In the genomic region with DNA sequence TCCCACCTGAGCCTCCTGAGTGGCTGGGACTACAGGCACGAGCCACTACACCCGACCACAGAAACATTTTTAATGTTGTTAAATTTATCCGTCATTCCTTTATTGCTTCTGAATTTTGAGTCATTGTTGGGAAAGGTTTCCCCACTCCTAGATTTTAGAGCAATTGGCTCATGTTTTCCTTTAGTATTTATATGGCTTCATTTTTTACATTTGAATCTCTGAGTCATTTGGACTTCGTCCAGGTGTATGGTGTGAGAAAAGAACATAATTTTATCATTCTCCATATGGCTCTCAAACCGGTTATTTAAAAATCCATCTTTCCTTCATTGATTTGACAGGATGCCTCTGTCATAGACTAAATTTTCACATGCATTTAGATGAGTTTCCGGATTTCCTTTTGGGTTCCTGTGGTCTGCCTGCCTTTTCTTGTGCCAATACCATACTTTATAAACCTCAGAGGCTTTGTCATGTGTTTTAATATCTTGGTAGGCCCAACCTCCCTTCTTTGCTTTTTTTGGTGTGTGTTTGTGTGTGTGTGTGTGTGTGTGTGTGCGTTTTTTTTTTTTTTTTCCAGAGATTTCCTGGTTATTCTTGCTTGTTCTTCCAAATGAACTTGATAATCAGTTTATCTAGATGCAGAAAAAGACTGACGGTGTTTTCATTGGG, we compare ENCODE assay signal across 15 cellular contexts. TPM values are rescaled to one million over a fixed set of nuclear protein-coding genes. Genes with fewer than 3 reads are reported as not detected.
DNase-seq lines count a peak whose midpoint lies in the region; FAIRE-seq and TF ChIP-seq lines count a peak whose summit lies in the region.
"Had no signal": no experiment of that assay in that cellular context is flagged by ENCODE, and none has a peak within 500 bp of the region (broad histone marks: within the 10 kb centered on the region; RNA-seq: fewer than 3 reads in every experiment).

No MANE protein-coding gene starts in this region.

- POLR2A ChIA-PET in endothelial cell of umbilical vein (lab: Charles Lee): no interaction called here

- H3K4me3 ChIP-seq in endothelial cell of umbilical vein (replicated peaks in 1 of 3; ENCODE audit: insufficient read depth in 1 of 3, low read depth in 1 of 3, low read length in 3 of 3) (no peak overlapping the region), right atrium auricular region (no peak overlapping the region)
- H3K4me3 ChIP-seq: ascending aorta had no signal

- DNase-seq in H4 (ENCODE audit: low spot score) (peak; percentile 47), NCI-H69 (lab: John Stamatoyannopoulos, UW) (peak; percentile 20), endothelial cell of umbilical vein (ENCODE audit: low read depth, low spot score) (peak; percentile 22), stromal cell of bone marrow (ENCODE audit: low read depth) (peak; percentile 72), KG1 (lab: John Stamatoyannopoulos, UW) (no peak), right atrium auricular region (ENCODE audit: low spot score) (no peak), ecto neural progenitor cell (ENCODE audit: low spot score) (no peak)
- DNase-seq: activated T-cell treated with anti-CD3 and anti-CD28 coated beads, Interleukin-2, amount 50 U/mL, for 1 hour; erythroblast; H7; NCI-H1436; NCI-H774 had no signal

- dilution Hi-C loops in endothelial cell of umbilical vein (cut with MboI; ENCODE audit: extremely low pct_ligation_motif_present, low sequenced_read_pairs): no loop called here

- no peak overlapping the region for H3K9ac ChIP-seq in endothelial cell of umbilical vein (replicated peaks; ENCODE audit: extremely low read depth, insufficient read depth, low read length)

- no TSS peak for BruUV-seq in endothelial cell of umbilical vein (replicated peaks; lab: Mats Ljungman, UMichigan)

- no peak for TF ChIP-seq POLR2A in endothelial cell of umbilical vein (IDR thresholded peaks at IDR 0.05; ENCODE audit: low read depth, low read length)

- FAIRE-seq in endothelial cell of umbilical vein (lab: Jason Lieb, UNC): no peak

- CTCF ChIA-PET in endothelial cell of umbilical vein (lab: Charles Lee): no interaction called here

- peaks cover 0 to 5% of the 10 kb centered on the region in 2 experiments for H3K27me3 ChIP-seq in endothelial cell of umbilical vein (ENCODE audit: control insufficient read depth in 2 of 2, insufficient read depth in 2 of 2, low read length in 2 of 2)
- no peaks in the 10 kb centered on the region for H3K27me3 ChIP-seq in right atrium auricular region
- H3K27me3 ChIP-seq: ascending aorta had no signal

- H2AFZ ChIP-seq in endothelial cell of umbilical vein (ENCODE audit: low read depth, low read length): no peak overlapping the region

- H3K27ac ChIP-seq in endothelial cell of umbilical vein (ENCODE audit: insufficient read depth, low read depth, low read length): no peak overlapping the region
- no peak overlapping the region for H3K27ac ChIP-seq in right atrium auricular region

- no peak overlapping the region for H3K4me2 ChIP-seq in endothelial cell of umbilical vein (ENCODE audit: insufficient read depth, low read length)

- no peaks in the 10 kb centered on the region for H4K20me1 ChIP-seq in endothelial cell of umbilical vein (replicated peaks; ENCODE audit: control insufficient read depth, extremely low read depth, insufficient read depth, low read length)

- H3K9me1 ChIP-seq in endothelial cell of umbilical vein (replicated peaks; ENCODE audit: control insufficient read depth, extremely low read depth, insufficient read depth, low read length): no peaks in the 10 kb centered on the region

- intact Hi-C loops in endothelial cell of umbilical vein (cut with micrococcal nuclease): no loop called here

- no peaks in the 10 kb centered on the region for H3K36me3 ChIP-seq in endothelial cell of umbilical vein (ENCODE audit: control insufficient read depth in 2 of 2, extremely low read depth in 1 of 2, insufficient read depth in 2 of 2, low read length in 2 of 2)
- H3K36me3 ChIP-seq in right atrium auricular region: no peaks in the 10 kb centered on the region
- H3K36me3 ChIP-seq: ascending aorta had no signal

- no peaks in the 10 kb centered on the region for H3K79me2 ChIP-seq in endothelial cell of umbilical vein (ENCODE audit: control insufficient read depth, insufficient read depth, low read length)

- TF ChIP-seq CTCF in endothelial cell of umbilical vein (IDR thresholded peaks at IDR 0.05; ENCODE audit: extremely low read depth in 1 of 2, insufficient read depth in 1 of 2, low read depth in 1 of 2, low read length in 2 of 2) (no peak), right atrium auricular region (IDR thresholded peaks at IDR 0.05) (no peak)

- H3K4me1 ChIP-seq in endothelial cell of umbilical vein (ENCODE audit: control insufficient read depth, extremely low read depth, insufficient read depth, low read length) (no peaks in the 10 kb centered on the region), right atrium auricular region (no peaks in the 10 kb centered on the region)

- H3K9me3 ChIP-seq in endothelial cell of umbilical vein (replicated peaks; ENCODE audit: control insufficient read depth, insufficient read depth, low read length) (no peaks in the 10 kb centered on the region), right atrium auricular region (peaks cover under 1 to 21% of the 10 kb centered on the region in 2 donors)

TF ChIP-seq in endothelial cell of umbilical vein, 7 proteins besides CTCF, POLR2A, EP300 and RAD21:
- TF ChIP-seq FOS (IDR thresholded peaks at IDR 0.05; ENCODE audit: borderline replicate concordance, insufficient read depth, low read length) (peak; percentile 5), MYC (IDR thresholded peaks at IDR 0.05; ENCODE audit: low read depth, low read length) (no peak)
- TF ChIP-seq, protein P1, sequence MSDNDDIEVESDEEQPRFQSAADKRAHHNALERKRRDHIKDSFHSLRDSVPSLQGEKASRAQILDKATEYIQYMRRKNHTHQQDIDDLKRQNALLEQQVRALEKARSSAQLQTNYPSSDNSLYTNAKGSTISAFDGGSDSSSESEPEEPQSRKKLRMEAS (IDR thresholded peaks at IDR 0.05; ENCODE audit: insufficient read depth, insufficient read length): no peak

RNA-seq across cellular contexts. Expression of a gene that starts 30.9 kb away (rescaled TPM):
- total RNA-seq in H4 (2014; rRNA removed; shearing (Covaris generic)): not detected in 2 replicates
- total RNA-seq in endothelial cell of umbilical vein (not detected in 2 replicates), right atrium auricular region (not detected)
- not detected in 2 replicates for polyA plus RNA-seq in endothelial cell of umbilical vein
- not detected in 2 replicates for polyA plus RNA-seq in endothelial cell of umbilical vein (2011; cell fraction: cytosol; rRNA removed)
- not detected in 2 replicates for polyA plus RNA-seq in endothelial cell of umbilical vein (2011; cell fraction: nucleus; rRNA removed)
- not detected in 2 replicates for polyA plus RNA-seq in endothelial cell of umbilical vein (2012)
- polyA minus RNA-seq in endothelial cell of umbilical vein: not detected in 2 replicates
- not detected for polyA minus RNA-seq in endothelial cell of umbilical vein (2011; cell fraction: cytosol; rRNA and poly(A)+ RNA removed)
- polyA minus RNA-seq in endothelial cell of umbilical vein (2011; cell fraction: nucleus; rRNA and poly(A)+ RNA removed): not detected in 2 replicates
- total RNA-seq: ascending aorta, renal cortical epithelial cell, subcutaneous adipose tissue had no signal

Comparison
In these comparisons a context has a peak if more than half of its experiments do, and no peak if none do; other contexts are left out.
1. DNase-seq: peak in H4 (single experiment), NCI-H69 (single experiment), endothelial cell of umbilical vein (single experiment) and stromal cell of bone marrow (single experiment); none in KG1 (single experiment), right atrium auricular region (single experiment) and ecto neural progenitor cell (single experiment).